ENCODE assay signal across 13 cellular contexts in the genomic region with DNA sequence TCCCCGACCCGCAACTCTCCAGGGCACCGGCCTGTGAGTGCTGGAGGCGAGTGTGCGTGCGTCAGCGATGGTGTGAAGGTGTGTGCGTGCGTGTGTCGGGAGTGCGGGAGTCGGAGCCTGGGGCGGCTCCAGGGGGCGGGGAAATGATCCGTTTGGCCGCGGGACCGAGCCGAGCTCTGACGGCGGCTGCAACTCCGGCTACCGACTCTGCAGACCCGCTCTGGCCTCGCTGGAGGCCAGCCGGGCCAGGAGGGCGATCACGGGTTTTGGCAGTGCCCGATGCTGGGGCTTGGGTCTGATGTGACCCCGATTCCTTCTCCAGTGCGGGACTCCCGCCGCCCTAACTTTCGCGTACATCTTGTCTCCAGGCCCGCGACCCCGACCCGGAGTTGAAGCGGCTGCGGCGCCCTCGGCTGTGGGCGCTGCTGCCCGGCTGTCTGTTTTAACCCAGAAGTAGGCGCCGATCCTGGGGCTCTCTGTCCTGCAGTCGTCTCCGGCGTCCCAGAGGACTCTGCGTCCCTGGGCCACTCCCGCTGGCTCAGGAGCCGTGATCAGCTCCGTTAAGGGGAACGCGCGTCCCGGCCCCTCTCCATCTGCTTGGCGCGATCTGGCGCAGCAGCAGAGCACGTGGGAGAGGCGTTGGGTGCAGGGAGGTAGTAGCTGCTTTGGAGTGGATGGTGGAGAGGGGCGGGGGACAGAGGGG. TPM values are rescaled to one million over a fixed set of nuclear protein-coding genes. Genes with fewer than 3 reads are reported as not detected.
DNase-seq lines count a peak whose midpoint lies in the region; ATAC-seq and TF ChIP-seq lines count a peak whose summit lies in the region.
"Had no signal": no experiment of that assay in that cellular context is flagged by ENCODE, and none has a peak within 500 bp of the region (broad histone marks: within the 10 kb centered on the region; RNA-seq: fewer than 3 reads in every experiment).

No MANE protein-coding gene starts in this region.

- no peak overlapping the region for H3K27ac ChIP-seq in HUES6 (ENCODE audit: low read depth, low read length)
- no peak overlapping the region for H3K27ac ChIP-seq in smooth muscle cell (ENCODE audit: low read depth)

- H3K9me3 Mint-ChIP-seq in activated naive CD4-positive, alpha-beta T cell treated with anti-CD3 and anti-CD28 coated beads, Interleukin-2, amount 10 ng/mL, durations not matched to agents 7 days and 5 days, result no peaks in the 10 kb centered on the region
- H3K9me3 Mint-ChIP-seq: stimulated activated effector memory CD8-positive, alpha-beta T cell treated with anti-CD3 and anti-CD28 coated beads, Interleukin-12 subunit alpha, Interleukin-12 subunit beta, amount 100 ng/mL, for 72 hours had no signal

- WGBS in smooth muscle cell (ENCODE audit: low lambda C conversion rate), result 3% methylated on average over 37 of the region's 64 CpGs

- peak overlapping the region; percentile 66 for H3K4me3 ChIP-seq in HUES6 (ENCODE audit: low read depth, low read length)
- peak overlapping the region; percentile 75 for H3K4me3 ChIP-seq in iPS-15b (ENCODE audit: low read depth, low read length)
- peak overlapping the region; percentile 45 for H3K4me3 ChIP-seq in smooth muscle cell

- no peak overlapping the region for H3K27ac Mint-ChIP-seq in T-helper 17 cell
- no peak overlapping the region for H3K27ac Mint-ChIP-seq in activated naive CD4-positive, alpha-beta T cell treated with anti-CD3 and anti-CD28 coated beads, Interleukin-2, amount 10 ng/mL, durations not matched to agents 7 days and 5 days
- H3K27ac Mint-ChIP-seq: memory B cell; stimulated activated effector memory CD8-positive, alpha-beta T cell treated with anti-CD3 and anti-CD28 coated beads, Interleukin-12 subunit alpha, Interleukin-12 subunit beta, amount 100 ng/mL, for 72 hours had no signal

- TF ChIP-seq CTCF in smooth muscle cell (IDR thresholded peaks at IDR 0.05; ENCODE audit: borderline replicate concordance, insufficient read depth, poor library complexity, severe bottlenecking), result no peak

- H3K4me1 ChIP-seq in HUES6 (ENCODE audit: control insufficient read depth, insufficient read depth, low read length) (peaks cover 13% of the 10 kb centered on the region), iPS-15b (ENCODE audit: control insufficient read depth, insufficient read depth, low read length) (peaks cover 6% of the 10 kb centered on the region), smooth muscle cell (ENCODE audit: low read depth) (peaks cover 11% of the 10 kb centered on the region)

- peaks cover 79% of the 10 kb centered on the region for H3K27me3 ChIP-seq in HUES6 (ENCODE audit: control insufficient read depth, insufficient read depth, low read length)
- peaks cover 43% of the 10 kb centered on the region for H3K27me3 ChIP-seq in iPS-15b (ENCODE audit: control insufficient read depth, insufficient read depth, low read length)
- peaks cover 83% of the 10 kb centered on the region for H3K27me3 ChIP-seq in smooth muscle cell (ENCODE audit: low read depth)

- H3K9me3 ChIP-seq in HUES6 (ENCODE audit: control insufficient read depth, insufficient read depth, low read depth, low read length) (no peaks in the 10 kb centered on the region), T-helper 17 cell (ENCODE audit: control insufficient read depth, low read length, poor library complexity, severe bottlenecking) (no peaks in the 10 kb centered on the region), iPS-15b (ENCODE audit: control insufficient read depth, insufficient read depth, low read length) (no peaks in the 10 kb centered on the region), smooth muscle cell (replicated peaks; ENCODE audit: low read depth) (no peaks in the 10 kb centered on the region)

- no peaks in the 10 kb centered on the region for H3F3A ChIP-seq in smooth muscle cell (ENCODE audit: low read depth)

- ATAC-seq in T-helper 17 cell, result no peak
- ATAC-seq: HCT116; stimulated activated effector memory CD8-positive, alpha-beta T cell treated with anti-CD3 and anti-CD28 coated beads, Interleukin-12 subunit alpha, Interleukin-12 subunit beta, amount 100 ng/mL, for 72 hours had no signal

- no peaks in the 10 kb centered on the region for H3K4me1 Mint-ChIP-seq in T-helper 17 cell
- no peaks in the 10 kb centered on the region for H3K4me1 Mint-ChIP-seq in activated naive CD4-positive, alpha-beta T cell treated with anti-CD3 and anti-CD28 coated beads, Interleukin-2, amount 10 ng/mL, durations not matched to agents 7 days and 5 days
- H3K4me1 Mint-ChIP-seq: memory B cell; stimulated activated effector memory CD8-positive, alpha-beta T cell treated with anti-CD3 and anti-CD28 coated beads, Interleukin-12 subunit alpha, Interleukin-12 subunit beta, amount 100 ng/mL, for 72 hours had no signal

- no peaks in the 10 kb centered on the region for H4K20me1 ChIP-seq in smooth muscle cell (ENCODE audit: low read depth)

- peak overlapping the region; percentile 92 for H3K4me2 ChIP-seq in smooth muscle cell

- H2AFZ ChIP-seq in smooth muscle cell (ENCODE audit: low read depth), result no peak overlapping the region

- peaks cover 55% of the 10 kb centered on the region for H3K27me3 Mint-ChIP-seq in T-helper 17 cell
- peaks cover 73% of the 10 kb centered on the region for H3K27me3 Mint-ChIP-seq in activated naive CD4-positive, alpha-beta T cell treated with anti-CD3 and anti-CD28 coated beads, Interleukin-2, amount 10 ng/mL, durations not matched to agents 7 days and 5 days

- peaks cover 7% of the 10 kb centered on the region for H3K36me3 Mint-ChIP-seq in T-helper 17 cell (ENCODE audit: low read depth)
- H3K36me3 Mint-ChIP-seq in activated naive CD4-positive, alpha-beta T cell treated with anti-CD3 and anti-CD28 coated beads, Interleukin-2, amount 10 ng/mL, durations not matched to agents 7 days and 5 days, result no peaks in the 10 kb centered on the region
- H3K36me3 Mint-ChIP-seq: memory B cell; stimulated activated effector memory CD8-positive, alpha-beta T cell treated with anti-CD3 and anti-CD28 coated beads, Interleukin-12 subunit alpha, Interleukin-12 subunit beta, amount 100 ng/mL, for 72 hours had no signal

- no peak for DNase-seq in T-helper 17 cell
- DNase-seq in smooth muscle cell (lab: John Stamatoyannopoulos, UW; ENCODE audit: unreplicated experiment), result no peak
- DNase-seq in NCI-H446 treated with DMSO at 0.1 percent for 48 hours (lab: John Stamatoyannopoulos, UW), result no peak
- DNase-seq in activated naive CD4-positive, alpha-beta T cell treated with anti-CD3 and anti-CD28 coated beads, Interleukin-2, amount 10 ng/mL, durations not matched to agents 7 days and 5 days, result no peak
- no peak for DNase-seq in NOMO-1 (lab: John Stamatoyannopoulos, UW; ENCODE audit: unreplicated experiment in 2 of 2)
- DNase-seq: amygdala, NCI-H187 had no signal

- CTCF ChIA-PET in activated naive CD4-positive, alpha-beta T cell treated with anti-CD3 and anti-CD28 coated beads, Interleukin-2, amount 10 ng/mL, durations not matched to agents 7 days and 5 days (lab: Charles Lee), result no interaction called here

- no peaks in the 10 kb centered on the region for H3K79me2 ChIP-seq in smooth muscle cell (ENCODE audit: low read depth)

- H3K9ac ChIP-seq in HUES6 (ENCODE audit: low read length) (peak overlapping the region; percentile 44), iPS-15b (ENCODE audit: low read depth, low read length) (peak overlapping the region; percentile 70), smooth muscle cell (ENCODE audit: low read depth) (no peak overlapping the region)

- H3K4me3 Mint-ChIP-seq in T-helper 17 cell, result peak overlapping the region; percentile 41
- no peak overlapping the region for H3K4me3 Mint-ChIP-seq in activated naive CD4-positive, alpha-beta T cell treated with anti-CD3 and anti-CD28 coated beads, Interleukin-2, amount 10 ng/mL, durations not matched to agents 7 days and 5 days
- H3K4me3 Mint-ChIP-seq: memory B cell; stimulated activated effector memory CD8-positive, alpha-beta T cell treated with anti-CD3 and anti-CD28 coated beads, Interleukin-12 subunit alpha, Interleukin-12 subunit beta, amount 100 ng/mL, for 72 hours had no signal

- H3K36me3 ChIP-seq in HUES6 (ENCODE audit: control insufficient read depth, insufficient read depth, low read length) (no peaks in the 10 kb centered on the region), iPS-15b (ENCODE audit: control insufficient read depth, insufficient read depth, low read length) (no peaks in the 10 kb centered on the region), smooth muscle cell (ENCODE audit: low read depth) (no peaks in the 10 kb centered on the region)

RNA-seq across cellular contexts. Expression of a gene that starts 1.2 kb away (rescaled TPM):
- total RNA-seq in T-helper 17 cell, result 1 to 10 TPM in 1 of 2 donors, not detected in 1; 2.7 TPM
- total RNA-seq in smooth muscle cell, result not detected in 2 replicates
- not detected in 2 replicates for polyA plus RNA-seq in smooth muscle cell
- total RNA-seq: activated CD8-positive, alpha-beta memory T cell treated with anti-CD3 and anti-CD28 coated beads for 36 hours had no signal
